Comparison of ENCODE assay signal across 1 cellular context in the genomic region with DNA sequence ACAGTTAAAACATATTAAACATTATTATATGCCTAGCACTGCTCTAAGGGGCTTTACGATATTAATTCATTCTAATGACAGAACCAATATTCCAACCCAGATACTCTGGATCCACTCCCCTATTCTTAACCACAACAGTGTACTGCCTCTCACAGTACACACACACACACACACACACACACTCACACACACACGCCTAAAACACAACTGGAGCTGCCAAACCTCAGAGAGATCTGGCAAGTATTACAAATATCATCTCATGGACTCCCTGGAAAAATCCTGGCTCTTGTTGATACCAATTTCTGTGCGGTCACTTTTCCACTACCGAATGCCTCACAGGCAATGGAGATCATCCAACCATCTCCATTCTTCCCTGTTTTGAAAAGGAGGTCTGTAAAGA.
TF ChIP-seq lines count a peak whose summit lies in the region.

No MANE protein-coding gene starts in this region.

TF ChIP-seq in IMR-90, 13 proteins besides CTCF, POLR2A, EP300 and RAD21 (continued from another document):
- TF ChIP-seq MXI1 (IDR thresholded peaks at IDR 0.05; ENCODE audit: borderline replicate concordance, low read depth, low read length) (no peak), NFE2L2 (IDR thresholded peaks at IDR 0.05; ENCODE audit: low read depth, low read length) (no peak), CHD1 (IDR thresholded peaks at IDR 0.05; ENCODE audit: low read depth, low read length) (no peak), RCOR1 (IDR thresholded peaks at IDR 0.05; ENCODE audit: insufficient replicate concordance, low read length) (no peak), FOS (IDR thresholded peaks at IDR 0.05; ENCODE audit: low read depth, low read length) (no peak), BHLHE40 (IDR thresholded peaks at IDR 0.05; ENCODE audit: low read depth, low read length) (no peak), CEBPB (IDR thresholded peaks at IDR 0.05; ENCODE audit: low read depth, low read length) (no peak)
- TF ChIP-seq, protein P1, sequence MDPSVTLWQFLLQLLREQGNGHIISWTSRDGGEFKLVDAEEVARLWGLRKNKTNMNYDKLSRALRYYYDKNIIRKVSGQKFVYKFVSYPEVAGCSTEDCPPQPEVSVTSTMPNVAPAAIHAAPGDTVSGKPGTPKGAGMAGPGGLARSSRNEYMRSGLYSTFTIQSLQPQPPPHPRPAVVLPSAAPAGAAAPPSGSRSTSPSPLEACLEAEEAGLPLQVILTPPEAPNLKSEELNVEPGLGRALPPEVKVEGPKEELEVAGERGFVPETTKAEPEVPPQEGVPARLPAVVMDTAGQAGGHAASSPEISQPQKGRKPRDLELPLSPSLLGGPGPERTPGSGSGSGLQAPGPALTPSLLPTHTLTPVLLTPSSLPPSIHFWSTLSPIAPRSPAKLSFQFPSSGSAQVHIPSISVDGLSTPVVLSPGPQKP (IDR thresholded peaks at IDR 0.05; ENCODE audit: borderline replicate concordance, low read depth, low read length), result no peak
